Comparison of ENCODE assay signal across 12 cellular contexts in genomic region chr2:162732946-162733698, GRCh38.
A peak's percentile ranks its signal among the peaks of the same experiment; 100 is the strongest.
DNase-seq lines count a peak whose midpoint lies in the region; ATAC-seq and TF ChIP-seq lines count a peak whose summit lies in the region.
"Had no signal": no experiment of that assay in that cellular context is flagged by ENCODE, and none has a peak within 500 bp of the region (broad histone marks: within the 10 kb centered on the region; RNA-seq: fewer than 3 reads in every experiment).

No MANE protein-coding gene starts in this region.

- TF ChIP-seq POLR2A in lower leg skin (IDR thresholded peaks at IDR 0.05): no peak

- WGBS in esophagus, 2 donors: 20 to 25% methylated on average over 5 of the region's 5 CpGs
- WGBS in lower leg skin, 2 donors: 21% methylated on average over 5 of the region's 5 CpGs

- intact Hi-C loops in CD4-positive, alpha-beta memory T cell (cut with micrococcal nuclease): no loop called here
- intact Hi-C loops in lower leg skin (cut with DNase I; ENCODE audit: low total_unique reads): no loop called here

- DNase-seq in COLO668 (lab: John Stamatoyannopoulos, UW; ENCODE audit: unreplicated experiment) (peak; percentile 52), HCEC 1CT (peak; percentile 6), NCI-H2227 treated with DMSO at 0.1 percent for 48 hours (lab: John Stamatoyannopoulos, UW) (peak; percentile 30), epidermal melanocyte (ENCODE audit: insufficient read length, low spot score) (no peak), lower leg skin (ENCODE audit: low spot score in 2 of 2) (no peak)
- DNase-seq in CD4-positive, alpha-beta memory T cell: no peak
- DNase-seq: activated T-cell treated with anti-CD3 and anti-CD28 coated beads, Interleukin-2, amount 50 U/mL, for 4 hours; spleen had no signal

- H3K36me3 Mint-ChIP-seq in CD4-positive, alpha-beta memory T cell: no peaks in the 10 kb centered on the region

- H3K4me1 ChIP-seq in esophagus (ENCODE audit: control insufficient read depth in 2 of 2, insufficient read depth in 2 of 2, low read length in 1 of 2): no peaks in the 10 kb centered on the region
- peaks cover 7% of the 10 kb centered on the region for H3K4me1 ChIP-seq in CD4-positive, alpha-beta memory T cell (ENCODE audit: insufficient read depth, low read length)
- H3K4me1 ChIP-seq: spleen had no signal

- peak overlapping the region in 1 of 7 donors; percentile 57 for H3K27ac Mint-ChIP-seq in CD4-positive, alpha-beta memory T cell

- no peak for ATAC-seq in HG02970 (IDR thresholded peaks at IDR 0.05; ENCODE audit: low FRiP score, unreplicated experiment)
- ATAC-seq: activated T-cell treated with anti-CD3 and anti-CD28 coated beads, Interleukin-2, amount 50 U/mL, for 4 hours had no signal

- H3K9me3 Mint-ChIP-seq in CD4-positive, alpha-beta memory T cell: peaks cover 0 to 3% (median 0%) of the 10 kb centered on the region in 8 donors

- peak overlapping the region; percentile 44 to 70 for H3K27ac ChIP-seq in esophagus (ENCODE audit: low read depth in 2 of 2, low read length in 1 of 2)
- no peak overlapping the region for H3K27ac ChIP-seq in CD4-positive, alpha-beta memory T cell (ENCODE audit: low read depth, low read length)
- H3K27ac ChIP-seq: BLaER1, spleen had no signal

- H3K27me3 Mint-ChIP-seq in CD4-positive, alpha-beta memory T cell: no peaks in the 10 kb centered on the region

- peaks cover 9 to 13% (median 11%) of the 10 kb centered on the region in 4 donors for H3K4me1 Mint-ChIP-seq in CD4-positive, alpha-beta memory T cell

- peak overlapping the region in 4 of 8 donors; percentile 7 to 73 (median 29) for H3K4me3 Mint-ChIP-seq in CD4-positive, alpha-beta memory T cell
- H3K4me3 Mint-ChIP-seq: activated T-cell treated with anti-CD3 and anti-CD28 coated beads, Interleukin-2, amount 50 U/mL, for 4 hours had no signal

- no peaks in the 10 kb centered on the region for H3K9me3 ChIP-seq in esophagus (ENCODE audit: control insufficient read depth in 2 of 2, insufficient read depth in 1 of 2, low read depth in 1 of 2, low read length in 1 of 2)
- no peaks in the 10 kb centered on the region for H3K9me3 ChIP-seq in CD4-positive, alpha-beta memory T cell (ENCODE audit: control insufficient read depth in 1 of 2, low read length in 2 of 2)
- H3K9me3 ChIP-seq: BLaER1 had no signal

- H3K27me3 ChIP-seq in esophagus (ENCODE audit: control insufficient read depth in 1 of 2, insufficient read depth in 2 of 2, low read length in 2 of 2): no peaks in the 10 kb centered on the region
- H3K27me3 ChIP-seq in CD4-positive, alpha-beta memory T cell (ENCODE audit: insufficient read depth, low read length): no peaks in the 10 kb centered on the region
- H3K27me3 ChIP-seq: BLaER1, spleen had no signal

- POLR2A ChIA-PET in CD4-positive, alpha-beta memory T cell (lab: Charles Lee; ENCODE audit: partially characterized antibody): no interaction called here

- H3K4me3 ChIP-seq in esophagus (ENCODE audit: low read depth in 1 of 2, low read length in 2 of 2) (no peak overlapping the region), lower leg skin (ENCODE audit: low read depth, poor library complexity, severe bottlenecking) (no peak overlapping the region)
- no peak overlapping the region for H3K4me3 ChIP-seq in CD4-positive, alpha-beta memory T cell (ENCODE audit: low read length in 2 of 2)
- H3K4me3 ChIP-seq: BLaER1, lung, spleen had no signal

- CTCF ChIA-PET in CD4-positive, alpha-beta memory T cell (lab: Charles Lee; ENCODE audit: partially characterized antibody): no interaction called here

- TF ChIP-seq CTCF in lower leg skin (IDR thresholded peaks at IDR 0.05): no peak

- no peaks in the 10 kb centered on the region for H3K36me3 ChIP-seq in esophagus (ENCODE audit: control insufficient read depth in 2 of 2, insufficient read depth in 2 of 2, low read length in 1 of 2)
- H3K36me3 ChIP-seq in CD4-positive, alpha-beta memory T cell (ENCODE audit: insufficient read depth, low read length): no peaks in the 10 kb centered on the region
- H3K36me3 ChIP-seq: BLaER1, spleen had no signal

Comparison
In these comparisons a context has a peak if more than half of its experiments do, and no peak if none do; other contexts are left out.
1. DNase-seq: peak in COLO668 (single experiment), HCEC 1CT (single experiment) and NCI-H2227 treated with DMSO at 0.1 percent for 48 hours (single experiment); none in CD4-positive, alpha-beta memory T cell (0 of 5), epidermal melanocyte (single experiment) and lower leg skin (0 of 2).